In genomic region chr1:53237638-53238037, GRCh38 we compare ENCODE assay signal across 8 cellular contexts. TPM values are rescaled to one million over a fixed set of nuclear protein-coding genes. Genes with fewer than 3 reads are reported as not detected.
DNase-seq lines count a peak whose midpoint lies in the region; ATAC-seq and TF ChIP-seq lines count a peak whose summit lies in the region.

No MANE protein-coding gene starts in this region.

- peaks cover 0 to 5% (median 0%) of the 10 kb centered on the region in 5 experiments for H3K9me3 Mint-ChIP-seq in brain

- no peaks in the 10 kb centered on the region for H3K9me3 ChIP-seq in mononuclear cell (ENCODE audit: low read depth, low read length)

- H3K4me1 Mint-ChIP-seq in brain = peaks cover 41% of the 10 kb centered on the region

- peak overlapping the region; percentile 56 for H3K27ac ChIP-seq in 22Rv1

- peaks cover 26% of the 10 kb centered on the region for H3K4me1 ChIP-seq in mononuclear cell (ENCODE audit: insufficient read depth, low read length)

- H3K27me3 Mint-ChIP-seq in brain = peaks cover 8% of the 10 kb centered on the region

- H3K4me3 ChIP-seq in HFF-Myc (replicated peaks; ENCODE audit: low read depth, low read length) = peak overlapping the region; percentile 79
- H3K4me3 ChIP-seq in mononuclear cell (ENCODE audit: low read length) = peak overlapping the region; percentile 78

- TF ChIP-seq CTCF in 22Rv1 (IDR thresholded peaks at IDR 0.05) = no peak
- no peak for TF ChIP-seq CTCF in HFF-Myc (IDR thresholded peaks at IDR 0.05; ENCODE audit: low read depth, low read length, missing control alignments)
- TF ChIP-seq CTCF in brain (conservative IDR thresholded peaks at IDR 0.05) = no peak

- peak overlapping the region; percentile 88 to 100 (median 92) for H3K4me3 Mint-ChIP-seq in brain

- H3K36me3 Mint-ChIP-seq in brain = peaks cover 28% of the 10 kb centered on the region

- ATAC-seq in HG03432 (IDR thresholded peaks at IDR 0.05; ENCODE audit: unreplicated experiment) = no peak

- DNase-seq in HFF-Myc (ENCODE audit: extremely low read depth, low read depth) = no peak
- no peak for DNase-seq in effector CD8-positive, alpha-beta T cell (lab: John Stamatoyannopoulos, UW)
- no peak for DNase-seq in SKM-1 treated with dmso at 0.1 percent for 144 hours (lab: John Stamatoyannopoulos, UW; ENCODE audit: unreplicated experiment)
- no peak for DNase-seq in NCI-H2081 treated with DMSO at 0.1 percent for 48 hours (lab: John Stamatoyannopoulos, UW)

- no peaks in the 10 kb centered on the region for H3K27me3 ChIP-seq in mononuclear cell (ENCODE audit: insufficient read depth, low read length)

- H3K27ac Mint-ChIP-seq in brain = peak overlapping the region; percentile 85 to 99 (median 97)

RNA-seq across cellular contexts. Expression of gene MAGOH, which starts 0.7 kb away (rescaled TPM):
- polyA plus RNA-seq in brain (ENCODE audit: insufficient read depth, low read depth, low replicate concordance) = 54.8 TPM
- 63.0 TPM for total RNA-seq in mononuclear cell

RNA-seq across cellular contexts. Expression of gene CZIB, which starts 17.2 kb away (rescaled TPM):
- polyA plus RNA-seq in brain (ENCODE audit: insufficient read depth, low read depth, low replicate concordance) = 79.1 TPM
- 24.8 TPM for total RNA-seq in mononuclear cell

RNA-seq across cellular contexts. Expression of gene CPT2, which starts 41.0 kb away (rescaled TPM):
- polyA plus RNA-seq in brain (ENCODE audit: insufficient read depth, low read depth, low replicate concordance) = 21.5 TPM
- total RNA-seq in mononuclear cell = 13.7 TPM
